Comparison of ENCODE assay signal across 27 cellular contexts in the genomic region with DNA sequence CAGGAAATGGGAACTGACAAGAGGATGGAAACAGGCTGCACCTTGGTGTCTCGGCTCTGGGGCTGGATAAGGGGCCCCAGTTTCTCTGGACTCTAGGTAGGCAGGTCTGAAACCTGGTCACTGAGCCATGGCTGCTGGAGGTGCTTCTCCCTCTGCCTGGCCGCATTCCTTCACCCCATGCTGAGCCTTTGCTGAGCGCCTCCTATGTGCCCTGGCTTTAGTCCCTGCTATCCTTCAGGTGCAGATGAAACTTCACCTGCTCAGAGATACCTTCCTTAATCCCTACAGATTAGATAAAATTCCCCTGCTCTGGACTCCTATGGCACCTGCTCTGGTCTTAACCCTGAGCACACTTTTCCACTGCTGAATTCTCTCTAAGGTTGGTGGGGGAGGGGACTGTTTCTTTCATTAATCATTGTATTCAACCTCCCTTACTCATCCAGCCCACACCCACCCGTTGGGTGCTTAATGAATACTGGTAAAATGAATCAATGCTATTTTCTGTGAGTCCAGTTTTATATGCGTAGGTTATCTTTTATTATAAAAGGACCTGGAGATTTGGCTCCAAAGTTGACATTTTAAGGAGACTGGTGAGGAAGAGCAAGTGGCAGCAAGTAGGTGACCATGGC. TPM values are rescaled to one million over a fixed set of nuclear protein-coding genes. Genes with fewer than 3 reads are reported as not detected.
DNase-seq lines count a peak whose midpoint lies in the region; ATAC-seq and TF ChIP-seq lines count a peak whose summit lies in the region.
"Had no signal": no experiment of that assay in that cellular context is flagged by ENCODE, and none has a peak within 500 bp of the region (broad histone marks: within the 10 kb centered on the region; RNA-seq: fewer than 3 reads in every experiment).

No MANE protein-coding gene starts in this region.

- H3K4me1 ChIP-seq in BLaER1 treated with 17β-estradiol and CSF1 and Interleukin-3, amounts not matched to agents 10 nM and 100 nM = peaks cover 38 to 65% (median 48%) of the 10 kb centered on the region in 10 experiments
- H3K4me1 ChIP-seq in GM23248 (ENCODE audit: insufficient read depth) (peaks cover 3% of the 10 kb centered on the region; the same call in 1 of the 2 replicates), Karpas-422 (ENCODE audit: low read length) (peaks cover 66% of the 10 kb centered on the region)

- no peak overlapping the region for H3K4me3 ChIP-seq in BLaER1 treated with 17β-estradiol and CSF1 and Interleukin-3, amounts not matched to agents 10 nM and 100 nM
- H3K4me3 ChIP-seq in GM23248 (no peak overlapping the region), Karpas-422 (ENCODE audit: low read length) (no peak overlapping the region)
- H3K4me3 ChIP-seq: hepatocyte had no signal

- peaks cover 11 to 25% (median 15%) of the 10 kb centered on the region in 11 experiments; a peak in 21 of 22 replicates for H3K9me3 ChIP-seq in BLaER1 treated with 17β-estradiol and CSF1 and Interleukin-3, amounts not matched to agents 10 nM and 100 nM (replicated peaks in 1 of 11)
- H3K9me3 ChIP-seq in GM23248 (ENCODE audit: low read depth) (no peaks in the 10 kb centered on the region), Karpas-422 (ENCODE audit: low read length) (no peaks in the 10 kb centered on the region)

- no peaks in the 10 kb centered on the region for H4K20me1 ChIP-seq in BLaER1 treated with 17β-estradiol and CSF1 and Interleukin-3, amounts not matched to agents 10 nM and 100 nM
- H4K20me1 ChIP-seq in GM23248 (ENCODE audit: insufficient read depth) (no peaks in the 10 kb centered on the region), Karpas-422 (ENCODE audit: insufficient read depth, low read depth, low read length) (no peaks in the 10 kb centered on the region; the same call in 1 of the 2 replicates)

- H3K9me2 ChIP-seq in GM23248 (ENCODE audit: insufficient read depth) (no peaks in the 10 kb centered on the region), Karpas-422 (replicated peaks; ENCODE audit: insufficient read depth, low read length) (no peaks in the 10 kb centered on the region)

- WGBS in GM23248 (ENCODE audit: low coverage in 1 of 2, low lambda C conversion rate in 2 of 2, missing lambda C conversion rate in 2 of 2), 2 experiments = 59 to 65% methylated on average over 5 of the region's 5 CpGs

- H3K27ac ChIP-seq in BLaER1 treated with 17β-estradiol and CSF1 and Interleukin-3, amounts not matched to agents 10 nM and 100 nM = no peak overlapping the region
- H3K27ac ChIP-seq in GM23248 (no peak overlapping the region), VCaP (peak overlapping the region; percentile 82), Karpas-422 (ENCODE audit: low read length) (no peak overlapping the region)
- H3K27ac ChIP-seq: hepatocyte, HL-60 had no signal

- peak overlapping the region in 7 of 11 experiments; percentile 22 to 73 (median 52); a peak in 12 of 22 replicates for H3K4me2 ChIP-seq in BLaER1 treated with 17β-estradiol and CSF1 and Interleukin-3, amounts not matched to agents 10 nM and 100 nM
- H3K4me2 ChIP-seq in GM23248 (ENCODE audit: unreplicated experiment) (no peak overlapping the region), Karpas-422 (ENCODE audit: low read depth, low read length, poor library complexity, severe bottlenecking) (no peak overlapping the region)
- H3K4me2 ChIP-seq: hepatocyte had no signal

- H3K79me2 ChIP-seq in GM23248 (ENCODE audit: insufficient read depth) (no peaks in the 10 kb centered on the region), Karpas-422 (ENCODE audit: low read length) (no peaks in the 10 kb centered on the region)
- H3K79me2 ChIP-seq: hepatocyte had no signal

- DNase-seq in GM23248 (peak; percentile 32), kidney glomerular epithelial cell (lab: John Stamatoyannopoulos, UW) (peak; percentile 52), Karpas-422 (no peak), NCI-H2107 treated with DMSO at 0.1 percent for 48 hours (lab: John Stamatoyannopoulos, UW; ENCODE audit: unreplicated experiment) (no peak)
- DNase-seq: activated CD4-positive, alpha-beta T cell treated with anti-CD3 and anti-CD28 coated beads, Interleukin-2, amount 50 U/mL, for 1 hour; activated CD8-positive, alpha-beta memory T cell treated with anti-CD3 and anti-CD28 coated beads, Interleukin-2, amount 50 U/mL, for 48 hours; activated effector memory CD4-positive, alpha-beta T cell treated with Interleukin-2 at 50 U/mL for 16 hours; activated naive CD8-positive, alpha-beta T cell treated with anti-CD3 and anti-CD28 coated beads, Interleukin-2, amount 50 U/mL, for 24 hours; CD4-positive, CD25-positive, alpha-beta regulatory T cell; IMR-90; islet precursor cell; MM.1S; naive B cell; NCI-H146; NCI-H2171; NCI-H526; SIG-M5; stimulated activated CD4-positive, alpha-beta T cell treated with anti-CD3 and anti-CD28 coated beads, Interleukin-1b, Interleukin-23, amount 100 ng/mL, for 48 hours; stimulated activated naive CD4-positive, alpha-beta T cell; T-helper 1 cell had no signal

- H3F3A ChIP-seq in GM23248 (ENCODE audit: insufficient read depth) = peaks cover 8% of the 10 kb centered on the region; the same call in 1 of the 2 replicates

- ATAC-seq in HG03097 (IDR thresholded peaks at IDR 0.05; ENCODE audit: low FRiP score, unreplicated experiment) (no peak), GM18517 (IDR thresholded peaks at IDR 0.05; ENCODE audit: unreplicated experiment) (no peak)
- ATAC-seq: activated naive CD8-positive, alpha-beta T cell treated with anti-CD3 and anti-CD28 coated beads, Interleukin-2, amount 50 U/mL, for 24 hours; sciatic nerve had no signal

- no peaks in the 10 kb centered on the region for H3K27me3 ChIP-seq in BLaER1 treated with 17β-estradiol and CSF1 and Interleukin-3, amounts not matched to agents 10 nM and 100 nM
- no peaks in the 10 kb centered on the region for H3K27me3 ChIP-seq in GM23248 (replicated peaks; ENCODE audit: insufficient read depth)
- no peaks in the 10 kb centered on the region for H3K27me3 ChIP-seq in Karpas-422 (ENCODE audit: low read length)
- H3K27me3 ChIP-seq: hepatocyte had no signal

- H3K36me3 ChIP-seq in BLaER1 treated with 17β-estradiol and CSF1 and Interleukin-3, amounts not matched to agents 10 nM and 100 nM = no peaks in the 10 kb centered on the region
- H3K36me3 ChIP-seq in GM23248 (ENCODE audit: low read depth) (no peaks in the 10 kb centered on the region), Karpas-422 (ENCODE audit: insufficient read depth, low read length) (no peaks in the 10 kb centered on the region)

- H3K9ac ChIP-seq in BLaER1 treated with 17β-estradiol and CSF1 and Interleukin-3, amounts not matched to agents 10 nM and 100 nM = no peak overlapping the region
- H3K9ac ChIP-seq in GM23248 (no peak overlapping the region), Karpas-422 (ENCODE audit: low read length) (no peak overlapping the region)

- in situ Hi-C loops in GM23248 (cut with MboI) = no loop called here

- no peak for TF ChIP-seq CTCF in VCaP (conservative IDR thresholded peaks at IDR 0.05)

- no peak overlapping the region for H2AFZ ChIP-seq in GM23248
- H2AFZ ChIP-seq in Karpas-422 (ENCODE audit: low read length) = no peak overlapping the region
- H2AFZ ChIP-seq: hepatocyte had no signal

RNA-seq across cellular contexts. Expression of gene MYLK4, which starts 19.3 kb away (rescaled TPM):
- 0.43 and 0.51 TPM in 2 replicates for total RNA-seq in GM23248 (2014; rRNA removed; shearing (Covaris generic))
- 0.20 and 0.24 TPM in 2 replicates for polyA plus RNA-seq in GM23248 (2016; fragmentation: Nextera tagmentation; extraction: Ambion mirVana)
- total RNA-seq in Karpas-422 (2014; rRNA removed; shearing (Covaris generic); ENCODE audit: low replicate concordance) = 0.07 and 0.78 TPM in 2 replicates

RNA-seq across cellular contexts. Expression of gene WRNIP1, which starts 33.8 kb away (rescaled TPM):
- total RNA-seq in GM23248 (2014; rRNA removed; shearing (Covaris generic)) = 63.1 and 64.9 TPM in 2 replicates
- polyA plus RNA-seq in GM23248 (2016; fragmentation: Nextera tagmentation; extraction: Ambion mirVana) = 16.8 and 17.0 TPM in 2 replicates
- total RNA-seq in Karpas-422 (2014; rRNA removed; shearing (Covaris generic); ENCODE audit: low replicate concordance) = 47.9 and 80.2 TPM in 2 replicates

Comparison
In these comparisons a context has a peak if more than half of its experiments do, and no peak if none do; other contexts are left out.
1. H3K4me2 ChIP-seq: peak in BLaER1 treated with 17β-estradiol and CSF1 and Interleukin-3, amounts not matched to agents 10 nM and 100 nM (7 of 11); none in GM23248 (single experiment) and Karpas-422 (single experiment).
2. DNase-seq: peak in GM23248 (single experiment) and kidney glomerular epithelial cell (single experiment); none in Karpas-422 (single experiment) and NCI-H2107 treated with DMSO at 0.1 percent for 48 hours (single experiment).